In genomic region chr11:74492974-74493815, GRCh38 we compare ENCODE assay signal across 8 cellular contexts. TPM values are rescaled to one million over a fixed set of nuclear protein-coding genes. Genes with fewer than 3 reads are reported as not detected.
DNase-seq lines count a peak whose midpoint lies in the region; TF ChIP-seq lines count a peak whose summit lies in the region.

Gene LIPT2, minus strand, starts transcription at chr11:74493724. Its CDS starts 21 bp downstream, at chr11:74493703.

- TF ChIP-seq CTCF in Loucy (conservative IDR thresholded peaks at IDR 0.05; ENCODE audit: low read length) = no peak
- no peak for TF ChIP-seq CTCF in fibroblast of villous mesenchyme (IDR thresholded peaks at IDR 0.05; ENCODE audit: insufficient read depth, low read depth, low read length)
- no peak for TF ChIP-seq CTCF in nephron progenitor cell (IDR thresholded peaks at IDR 0.05)

- no peaks in the 10 kb centered on the region for H3K36me3 ChIP-seq in H7 (replicated peaks; ENCODE audit: control insufficient read depth, insufficient read depth, low read length)
- no peaks in the 10 kb centered on the region for H3K36me3 ChIP-seq in Loucy (ENCODE audit: insufficient read depth, low read length)

- H3K27me3 ChIP-seq in H7 (ENCODE audit: control insufficient read depth, insufficient read depth, low read length) = no peaks in the 10 kb centered on the region
- no peaks in the 10 kb centered on the region for H3K27me3 ChIP-seq in Loucy (ENCODE audit: insufficient read depth, low read length, poor library complexity, severe bottlenecking)

- H3K27me3 Mint-ChIP-seq in nephron progenitor cell (ENCODE audit: low read depth, poor library complexity) = no peaks in the 10 kb centered on the region
- no peaks in the 10 kb centered on the region for H3K27me3 Mint-ChIP-seq in stimulated activated naive CD8-positive, alpha-beta T cell treated with anti-CD3 and anti-CD28 coated beads, Interleukin-15, Interleukin-2, amounts not matched to agents 100 ng/mL and 50 ng/mL, for 24 hours

- H2AFZ ChIP-seq in Loucy (ENCODE audit: low read length) = peak within 1 kb of the TSS; percentile 99

- H3K4me1 Mint-ChIP-seq in nephron progenitor cell = peaks cover 21% of the 10 kb centered on the region
- H3K4me1 Mint-ChIP-seq in stimulated activated naive CD8-positive, alpha-beta T cell treated with anti-CD3 and anti-CD28 coated beads, Interleukin-15, Interleukin-2, amounts not matched to agents 100 ng/mL and 50 ng/mL, for 24 hours (ENCODE audit: low read depth) = peaks cover 23% of the 10 kb centered on the region

- H3K4me3 ChIP-seq in H7 (ENCODE audit: insufficient read depth, low read depth, low read length) (peak within 1 kb of the TSS; percentile 85), Loucy (ENCODE audit: low read length, poor library complexity, severe bottlenecking) (peak within 1 kb of the TSS; percentile 84), fibroblast of villous mesenchyme (ENCODE audit: low read depth, low read length) (peak within 1 kb of the TSS; percentile 68)

- H3K9me3 ChIP-seq in Loucy (ENCODE audit: insufficient read depth, low read depth, low read length) = no peaks in the 10 kb centered on the region

- TF ChIP-seq POLR2A in Raji (IDR thresholded peaks at IDR 0.05; ENCODE audit: insufficient read depth, low read depth, low read length) = peak; percentile 88

- no peaks in the 10 kb centered on the region for H3K79me2 ChIP-seq in Loucy (ENCODE audit: insufficient read depth, low read length)

- peak within 1 kb of the TSS; percentile 96 for H3K4me2 ChIP-seq in Loucy (ENCODE audit: low read depth, low read length, poor library complexity, severe bottlenecking)

- H3K9me3 Mint-ChIP-seq in nephron progenitor cell = peaks cover 41% of the 10 kb centered on the region
- no peaks in the 10 kb centered on the region for H3K9me3 Mint-ChIP-seq in stimulated activated naive CD8-positive, alpha-beta T cell treated with anti-CD3 and anti-CD28 coated beads, Interleukin-15, Interleukin-2, amounts not matched to agents 100 ng/mL and 50 ng/mL, for 24 hours

- DNase-seq in ELR (ENCODE audit: low read depth) (peak; percentile 98), H7 (peak; percentile 96), fibroblast of villous mesenchyme (ENCODE audit: low read depth) (peak; percentile 96), nephron progenitor cell (peak; percentile 95)
- peak; percentile 99 for DNase-seq in activated effector memory CD4-positive, alpha-beta T cell treated with anti-CD3 and anti-CD28 coated beads, Interleukin-2, amount 50 U/mL, for 16 hours

- H3K9me2 ChIP-seq in Loucy (replicated peaks; ENCODE audit: low read depth, low read length) = no peaks in the 10 kb centered on the region

- peaks cover 41% of the 10 kb centered on the region for H3K36me3 Mint-ChIP-seq in nephron progenitor cell (ENCODE audit: low read depth)
- peaks cover 8% of the 10 kb centered on the region for H3K36me3 Mint-ChIP-seq in stimulated activated naive CD8-positive, alpha-beta T cell treated with anti-CD3 and anti-CD28 coated beads, Interleukin-15, Interleukin-2, amounts not matched to agents 100 ng/mL and 50 ng/mL, for 24 hours (ENCODE audit: low read depth)

- H3F3A ChIP-seq in Loucy (ENCODE audit: low read depth) = no peaks in the 10 kb centered on the region

- peak within 1 kb of the TSS; percentile 94 for H3K9ac ChIP-seq in Loucy (ENCODE audit: low read depth, low read length, poor library complexity, severe bottlenecking)

- peak within 1 kb of the TSS; percentile 94 for H3K27ac Mint-ChIP-seq in nephron progenitor cell
- peak within 1 kb of the TSS; percentile 86 for H3K27ac Mint-ChIP-seq in stimulated activated naive CD8-positive, alpha-beta T cell treated with anti-CD3 and anti-CD28 coated beads, Interleukin-15, Interleukin-2, amounts not matched to agents 100 ng/mL and 50 ng/mL, for 24 hours

- no peaks in the 10 kb centered on the region for H4K20me1 ChIP-seq in Loucy (ENCODE audit: insufficient read depth, low read length, poor library complexity, severe bottlenecking)

- H3K4me1 ChIP-seq in Loucy (ENCODE audit: insufficient read depth, low read length, poor library complexity, severe bottlenecking) = no peaks in the 10 kb centered on the region

- H3K4me3 Mint-ChIP-seq in nephron progenitor cell = peak within 1 kb of the TSS; percentile 85
- H3K4me3 Mint-ChIP-seq in stimulated activated naive CD8-positive, alpha-beta T cell treated with anti-CD3 and anti-CD28 coated beads, Interleukin-15, Interleukin-2, amounts not matched to agents 100 ng/mL and 50 ng/mL, for 24 hours = peak within 1 kb of the TSS; percentile 81

RNA-seq across cellular contexts. Expression of gene LIPT2, which starts in this region (rescaled TPM):
- total RNA-seq in H7 (2014; rRNA removed; shearing (Covaris generic)) = 22.9 and 24.0 TPM in 2 replicates
- total RNA-seq in fibroblast of villous mesenchyme = 1.7 and 2.9 TPM in 2 replicates

Comparison
In these comparisons a context has a peak if more than half of its experiments do, and no peak if none do; other contexts are left out.
1. Peak in every context shown above with its lines: DNase-seq and H3K4me3 ChIP-seq.